7 cellular contexts compared by ENCODE assay signal in genomic region chr19:39408392-39409206, GRCh38. TPM values are rescaled to one million over a fixed set of nuclear protein-coding genes. Genes with fewer than 3 reads are reported as not detected.
A peak's percentile ranks its signal among the peaks of the same experiment; 100 is the strongest.
DNase-seq lines count a peak whose midpoint lies in the region; ATAC-seq, FAIRE-seq and TF ChIP-seq lines count a peak whose summit lies in the region.

No MANE protein-coding gene starts in this region.

- H4K20me1 ChIP-seq in GM12878 (ENCODE audit: control insufficient read depth, insufficient read depth): no peaks in the 10 kb centered on the region

- no peak overlapping the region for H2AFZ ChIP-seq in GM12878 (ENCODE audit: control insufficient read depth, low read depth, low read length)

- RAD21 ChIA-PET in GM12878 (lab: Charles Lee; ENCODE audit: unreplicated experiment): interaction anchor here (0.6 to 4.5 kb wide), 3 partner anchors 11 to 460 kb away, joined by 3 to 37 read pairs (median 5); partner anchors contain the start of gene SAMD4B

- H3K27ac ChIP-seq in GM12878 (ENCODE audit: control insufficient read depth, insufficient read depth) (peak overlapping the region; percentile 100), right lobe of liver (peak overlapping the region; percentile 93 to 100 (median 99)), upper lobe of left lung (peak overlapping the region; percentile 99 to 100 (median 100))

- H3K4me2 ChIP-seq in GM12878 (ENCODE audit: control insufficient read depth, insufficient read depth): peak overlapping the region; percentile 83

- peaks cover 2 to 6% of the 10 kb centered on the region in 2 experiments; a peak in 2 of 4 replicates for H3K36me3 ChIP-seq in GM12878 (ENCODE audit: control insufficient read depth in 2 of 2, insufficient read depth in 2 of 2, low read length in 1 of 2)
- H3K36me3 ChIP-seq in right lobe of liver: peaks cover 0 to 11% (median 7%) of the 10 kb centered on the region in 4 donors
- H3K36me3 ChIP-seq in upper lobe of left lung: peaks cover 11 to 23% (median 15%) of the 10 kb centered on the region in 4 donors

- peak overlapping the region; percentile 80 for H3K9ac ChIP-seq in GM12878 (ENCODE audit: control insufficient read depth, insufficient read depth, low read length)

- ATAC-seq in GM12878 (no peak), right lobe of liver (peak in 1 of 4 donors; percentile 0), upper lobe of left lung (ENCODE audit: low FRiP score in 2 of 2) (no peak)

- BruUV-seq in GM12878 (replicated peaks; lab: Mats Ljungman, UMichigan): no TSS peak

- TF ChIP-seq POLR2A in GM19193 (IDR thresholded peaks at IDR 0.05; ENCODE audit: extremely low read depth, insufficient read depth, insufficient read length) (peak; percentile 58), GM12878 (IDR thresholded peaks at IDR 0.05; ENCODE audit: low read depth, low read length) (peak; percentile 76), right lobe of liver (IDR thresholded peaks at IDR 0.05) (peak; percentile 55), upper lobe of left lung (IDR thresholded peaks at IDR 0.05) (peak in 3 of 4 donors; percentile 20 to 22 (median 22))

- DNase-seq in NCI-H69 (lab: John Stamatoyannopoulos, UW) (peak; percentile 75), GM12878 (ENCODE audit: low read depth, low spot score) (no peak), right lobe of liver (peak; percentile 56 to 66 (median 63)), upper lobe of left lung (peak in 1 of 2 donors; percentile 87), ureter (ENCODE audit: low spot score) (no peak), SK-N-DZ (ENCODE audit: low spot score) (no peak)

- no peak for TF ChIP-seq RAD21 in GM12878 (IDR thresholded peaks at IDR 0.05; ENCODE audit: insufficient read depth, low read depth, low read length)

- in situ Hi-C loops in GM12878 (cut with MboI): no loop called here

- FAIRE-seq in GM12878 (lab: Jason Lieb, UNC): no peak

- H3K79me2 ChIP-seq in GM12878 (ENCODE audit: control insufficient read depth, insufficient read depth, low read length): peaks cover 63% of the 10 kb centered on the region

- SMC1A ChIA-PET in GM12878 (lab: Charles Lee; ENCODE audit: uncharacterized antibody, unreplicated experiment): interaction anchor here (1.4 to 3.0 kb wide), 2 partner anchors 10 to 18 kb away, joined by 4 to 18 read pairs; partner anchors contain the start of genes MED29 and PAF1

- H3K9me3 ChIP-seq in GM12878 (replicated peaks; ENCODE audit: control insufficient read depth, insufficient read depth, low read length): no peaks in the 10 kb centered on the region
- no peaks in the 10 kb centered on the region for H3K9me3 ChIP-seq in right lobe of liver
- no peaks in the 10 kb centered on the region for H3K9me3 ChIP-seq in upper lobe of left lung

- POLR2A ChIA-PET in GM12878 (lab: Charles Lee): interaction anchor here (1.2 to 3.9 kb wide), 4 partner anchors 11 to 37 kb away, joined by 3 to 39 read pairs (median 6); partner anchors contain the start of genes MED29, PAF1, RPS16 and SUPT5H

- H3K4me3 ChIP-seq in GM12878: peak overlapping the region; percentile 98
- peak overlapping the region; percentile 84 to 99 (median 97) for H3K4me3 ChIP-seq in right lobe of liver
- peak overlapping the region; percentile 72 to 92 (median 80) for H3K4me3 ChIP-seq in upper lobe of left lung

- H3K27me3 ChIP-seq in GM12878 (replicated peaks in 1 of 2; ENCODE audit: control insufficient read depth in 2 of 2, insufficient read depth in 2 of 2, low read length in 1 of 2) (no peaks in the 10 kb centered on the region), right lobe of liver (no peaks in the 10 kb centered on the region), upper lobe of left lung (no peaks in the 10 kb centered on the region)

- intact Hi-C loops in GM12878 (cut with micrococcal nuclease; ENCODE audit: unreplicated experiment): loop anchor here (10.0 kb wide), 1 partner anchor 434 kb away; the partner anchor contains the start of gene FBXO17
- intact Hi-C loops in right lobe of liver (cut with DNase I): no loop called here

- CTCF ChIA-PET in GM12878 (lab: Yijun Ruan, JAX): interaction anchor here (1.1 to 1.4 kb wide), 3 partner anchors 7 to 11 kb away, joined by 4 to 14 read pairs (median 4); no protein-coding TSS in a partner anchor

- TF ChIP-seq CTCF in GM12878 (IDR thresholded peaks at IDR 0.05 in 2 of 3, conservative IDR thresholded peaks at IDR 0.05 in 1 of 3; ENCODE audit: control insufficient read depth in 2 of 3, extremely low read depth in 1 of 3, insufficient read depth in 1 of 3, low read depth in 3 of 3, low read length in 3 of 3) (no peak), right lobe of liver (IDR thresholded peaks at IDR 0.05) (no peak), upper lobe of left lung (IDR thresholded peaks at IDR 0.05) (no peak)

- H3K4me1 ChIP-seq in GM12878 (ENCODE audit: control insufficient read depth, insufficient read depth, low read length) (peaks cover 33% of the 10 kb centered on the region), right lobe of liver (peaks cover 0 to 20% (median 7%) of the 10 kb centered on the region in 4 donors), upper lobe of left lung (peaks cover 33 to 55% (median 42%) of the 10 kb centered on the region in 4 donors)

- TF ChIP-seq EP300 in GM12878 (IDR thresholded peaks at IDR 0.05; ENCODE audit: borderline replicate concordance in 1 of 2, control insufficient read depth in 1 of 2, low read depth in 2 of 2, low read length in 2 of 2) (no peak), upper lobe of left lung (IDR thresholded peaks at IDR 0.05) (no peak)

- under 1% methylated on average over 20 of the region's 20 CpGs for WGBS in GM12878 (ENCODE audit: insufficient coverage, insufficient replicate concordance, low lambda C conversion rate, missing lambda C conversion rate)
- 5% methylated on average over 19 of the region's 20 CpGs for WGBS in right lobe of liver (ENCODE audit: insufficient coverage, low coverage, low lambda C conversion rate, missing lambda C conversion rate)
- WGBS in upper lobe of left lung, 2 donors: 25 to 40% methylated on average over 7 to 15 of the region's 20 CpGs

RNA-seq across cellular contexts. Expression of gene ZFP36, which starts 2.0 kb away (rescaled TPM):
- 55.8 and 57.7 TPM in 2 replicates for total RNA-seq in GM12878 (2013; cell fraction: nucleolus; rRNA removed)
- total RNA-seq in GM12878 (2014; rRNA removed) (10.1 and 11.9 TPM in 2 replicates), GM12878 (2014; rRNA removed; fragmentation: Illumina TruSeq; extraction: Trizol) (10.0 and 10.1 TPM in 2 replicates), GM12878 (2021) (50.1 and 55.0 TPM in 2 replicates), right lobe of liver (100 to 1,000 TPM in 3 of 6 experiments, 10 to 100 TPM in 3; 28.3 to 156 (median 91.7) TPM), upper lobe of left lung (100 to 1,000 TPM; 195 to 525 (median 238) TPM), ureter (230 TPM)
- 10.7 TPM for polyA plus RNA-seq in GM12878 (2011; ENCODE audit: low read depth)
- polyA plus RNA-seq in GM12878 (2011; rRNA removed) (2.9 and 5.3 TPM in 2 replicates), GM12878 (2014; fragmentation: Illumina TruSeq; extraction: Trizol) (24.3 and 30.2 TPM in 2 replicates), GM12878 (2014; fragmentation: Nextera tagmentation; extraction: Ambion mirVana) (1 to 10 TPM; 5.3 to 7.8 TPM), GM12878 (2014; rRNA removed) (31.3 and 31.6 TPM in 2 replicates), GM12878 (2016; fragmentation: Nextera tagmentation; extraction: Ambion mirVana) (10 to 100 TPM; 39.7 to 43.7 TPM)
- 8.8 and 14.3 TPM in 2 replicates for polyA plus RNA-seq in GM12878 (2011; cell fraction: cytosol; rRNA removed)
- 74.9 and 76.1 TPM in 2 replicates for polyA plus RNA-seq in GM12878 (2011; cell fraction: nucleus; rRNA removed)
- polyA plus RNA-seq in GM12878 (2012): 39.8 and 73.1 TPM in 2 replicates
- 3.7 and 10.3 TPM in 2 replicates for polyA minus RNA-seq in GM12878 (2011; rRNA and poly(A)+ RNA removed)
- polyA minus RNA-seq in GM12878 (2011; cell fraction: cytosol; rRNA and poly(A)+ RNA removed): 30.7 and 36.4 TPM in 2 replicates
- 64.4 and 90.9 TPM in 2 replicates for polyA minus RNA-seq in GM12878 (2011; cell fraction: nucleus; rRNA and poly(A)+ RNA removed)
- polyA plus RNA-seq in SK-N-DZ (2014; cell fraction: cytosol; rRNA removed): 0.05 and 0.12 TPM in 2 replicates
- polyA plus RNA-seq in SK-N-DZ (2014; cell fraction: nucleus; rRNA removed): 0.25 and 3.2 TPM in 2 replicates

RNA-seq across cellular contexts. Expression of gene PLEKHG2, which starts 3.9 kb away (rescaled TPM):
- total RNA-seq in GM12878 (2013; cell fraction: nucleolus; rRNA removed): 49.8 and 54.8 TPM in 2 replicates
- total RNA-seq in GM12878 (2014; rRNA removed) (13.4 and 18.1 TPM in 2 replicates), GM12878 (2014; rRNA removed; fragmentation: Illumina TruSeq; extraction: Trizol) (12.1 and 13.6 TPM in 2 replicates), GM12878 (2021) (56.6 and 62.5 TPM in 2 replicates), right lobe of liver (10 to 100 TPM in 1 of 6 experiments, 1 to 10 TPM in 5; 1.6 to 15.0 (median 6.3) TPM), upper lobe of left lung (10 to 100 TPM; 15.8 to 48.1 (median 29.0) TPM), ureter (38.8 TPM)
- polyA plus RNA-seq in GM12878 (2011; ENCODE audit: low read depth): 10.5 TPM
- polyA plus RNA-seq in GM12878 (2011; rRNA removed) (6.3 and 10.4 TPM in 2 replicates), GM12878 (2014; fragmentation: Illumina TruSeq; extraction: Trizol) (17.1 and 114 TPM in 2 replicates), GM12878 (2014; fragmentation: Nextera tagmentation; extraction: Ambion mirVana) (1 to 10 TPM; 3.0 to 7.2 TPM), GM12878 (2014; rRNA removed) (25.2 and 31.8 TPM in 2 replicates), GM12878 (2016; fragmentation: Nextera tagmentation; extraction: Ambion mirVana) (10 to 100 TPM; 17.3 to 18.1 TPM)
- 8.8 and 23.4 TPM in 2 replicates for polyA plus RNA-seq in GM12878 (2011; cell fraction: cytosol; rRNA removed)
- polyA plus RNA-seq in GM12878 (2011; cell fraction: nucleus; rRNA removed): 78.6 and 96.3 TPM in 2 replicates
- polyA plus RNA-seq in GM12878 (2012): 29.4 and 34.1 TPM in 2 replicates
- polyA minus RNA-seq in GM12878 (2011; rRNA and poly(A)+ RNA removed): 5.9 and 32.7 TPM in 2 replicates
- polyA minus RNA-seq in GM12878 (2011; cell fraction: cytosol; rRNA and poly(A)+ RNA removed): 13.9 and 15.4 TPM in 2 replicates
- 20.4 and 29.4 TPM in 2 replicates for polyA minus RNA-seq in GM12878 (2011; cell fraction: nucleus; rRNA and poly(A)+ RNA removed)
- polyA plus RNA-seq in SK-N-DZ (2014; cell fraction: cytosol; rRNA removed): 6.1 and 6.7 TPM in 2 replicates
- 45.7 and 55.9 TPM in 2 replicates for polyA plus RNA-seq in SK-N-DZ (2014; cell fraction: nucleus; rRNA removed)

RNA-seq across cellular contexts. Expression of gene MED29, which starts 17.4 kb away (rescaled TPM):
- 12.2 and 14.2 TPM in 2 replicates for total RNA-seq in GM12878 (2013; cell fraction: nucleolus; rRNA removed)
- 22.6 and 22.7 TPM in 2 replicates for total RNA-seq in GM12878 (2014; rRNA removed)
- total RNA-seq in GM12878 (2014; rRNA removed; fragmentation: Illumina TruSeq; extraction: Trizol): 12.8 and 14.5 TPM in 2 replicates
- 26.2 and 28.0 TPM in 2 replicates for total RNA-seq in GM12878 (2021)
- polyA plus RNA-seq in GM12878 (2011; ENCODE audit: low read depth): 9.9 TPM
- polyA plus RNA-seq in GM12878 (2011; rRNA removed): 13.9 and 19.5 TPM in 2 replicates
- polyA plus RNA-seq in GM12878 (2011; cell fraction: cytosol; rRNA removed): 32.6 and 34.4 TPM in 2 replicates
- 14.1 and 18.7 TPM in 2 replicates for polyA plus RNA-seq in GM12878 (2011; cell fraction: nucleus; rRNA removed)
- 15.5 and 16.8 TPM in 2 replicates for polyA plus RNA-seq in GM12878 (2012)
- polyA plus RNA-seq in GM12878 (2014; fragmentation: Illumina TruSeq; extraction: Trizol): 16.7 and 23.0 TPM in 2 replicates
- 1 to 10 TPM; 3.2 to 5.1 TPM for polyA plus RNA-seq in GM12878 (2014; fragmentation: Nextera tagmentation; extraction: Ambion mirVana)
- polyA plus RNA-seq in GM12878 (2014; rRNA removed): 24.4 and 26.4 TPM in 2 replicates
- 10 to 100 TPM; 31.9 to 36.6 TPM for polyA plus RNA-seq in GM12878 (2016; fragmentation: Nextera tagmentation; extraction: Ambion mirVana)
- polyA minus RNA-seq in GM12878 (2011; rRNA and poly(A)+ RNA removed): 19.4 and 20.9 TPM in 2 replicates
- polyA minus RNA-seq in GM12878 (2011; cell fraction: cytosol; rRNA and poly(A)+ RNA removed): 5.5 and 8.7 TPM in 2 replicates
- 18.6 and 27.7 TPM in 2 replicates for polyA minus RNA-seq in GM12878 (2011; cell fraction: nucleus; rRNA and poly(A)+ RNA removed)
- total RNA-seq in right lobe of liver: 10 to 100 TPM; 19.4 to 38.1 (median 24.1) TPM
- total RNA-seq in upper lobe of left lung: 10 to 100 TPM; 18.9 to 51.1 (median 33.7) TPM
- total RNA-seq in ureter: 51.8 TPM
- polyA plus RNA-seq in SK-N-DZ (2014; cell fraction: cytosol; rRNA removed): 22.6 and 23.4 TPM in 2 replicates
- polyA plus RNA-seq in SK-N-DZ (2014; cell fraction: nucleus; rRNA removed): 5.6 and 6.3 TPM in 2 replicates

RNA-seq across cellular contexts. Expression of gene PAF1, which starts 17.7 kb away (rescaled TPM):
- total RNA-seq in GM12878 (2013; cell fraction: nucleolus; rRNA removed): 15.4 and 21.4 TPM in 2 replicates
- 35.9 and 40.0 TPM in 2 replicates for total RNA-seq in GM12878 (2014; rRNA removed)
- total RNA-seq in GM12878 (2014; rRNA removed; fragmentation: Illumina TruSeq; extraction: Trizol): 26.2 and 32.2 TPM in 2 replicates
- total RNA-seq in GM12878 (2021): 33.8 and 34.8 TPM in 2 replicates
- polyA plus RNA-seq in GM12878 (2011; ENCODE audit: low read depth): 19.7 TPM
- polyA plus RNA-seq in GM12878 (2011; rRNA removed): 34.2 and 44.6 TPM in 2 replicates
- polyA plus RNA-seq in GM12878 (2011; cell fraction: cytosol; rRNA removed): 44.0 and 45.7 TPM in 2 replicates
- polyA plus RNA-seq in GM12878 (2011; cell fraction: nucleus; rRNA removed): 53.9 and 78.1 TPM in 2 replicates
- 34.7 and 38.4 TPM in 2 replicates for polyA plus RNA-seq in GM12878 (2012)
- polyA plus RNA-seq in GM12878 (2014; fragmentation: Illumina TruSeq; extraction: Trizol): 38.3 and 44.2 TPM in 2 replicates
- polyA plus RNA-seq in GM12878 (2014; fragmentation: Nextera tagmentation; extraction: Ambion mirVana): 1 to 10 TPM; 1.7 to 3.7 TPM
- 39.2 and 41.8 TPM in 2 replicates for polyA plus RNA-seq in GM12878 (2014; rRNA removed)
- 10 to 100 TPM; 39.3 to 45.8 TPM for polyA plus RNA-seq in GM12878 (2016; fragmentation: Nextera tagmentation; extraction: Ambion mirVana)
- polyA minus RNA-seq in GM12878 (2011; rRNA and poly(A)+ RNA removed): 28.8 and 36.4 TPM in 2 replicates
- 15.4 and 26.1 TPM in 2 replicates for polyA minus RNA-seq in GM12878 (2011; cell fraction: cytosol; rRNA and poly(A)+ RNA removed)
- polyA minus RNA-seq in GM12878 (2011; cell fraction: nucleus; rRNA and poly(A)+ RNA removed): 30.0 and 47.1 TPM in 2 replicates
- 10 to 100 TPM; 18.6 to 34.9 (median 24.8) TPM for total RNA-seq in right lobe of liver
- 10 to 100 TPM; 28.6 to 48.0 (median 35.4) TPM for total RNA-seq in upper lobe of left lung
- total RNA-seq in ureter: 36.9 TPM
- 22.7 and 24.5 TPM in 2 replicates for polyA plus RNA-seq in SK-N-DZ (2014; cell fraction: cytosol; rRNA removed)
- polyA plus RNA-seq in SK-N-DZ (2014; cell fraction: nucleus; rRNA removed): 20.1 and 24.0 TPM in 2 replicates

RNA-seq across cellular contexts. Expression of gene RPS16, which starts 27.1 kb away (rescaled TPM):
- total RNA-seq in GM12878 (2013; cell fraction: nucleolus; rRNA removed): 10.8 and 16.1 TPM in 2 replicates
- total RNA-seq in GM12878 (2014; rRNA removed) (1,897 and 2,276 TPM in 2 replicates), GM12878 (2014; rRNA removed; fragmentation: Illumina TruSeq; extraction: Trizol) (144 and 148 TPM in 2 replicates), GM12878 (2021) (3,603 and 3,713 TPM in 2 replicates), right lobe of liver (100 to 1,000 TPM; 448 to 643 (median 568) TPM), upper lobe of left lung (1,000 to 10,000 TPM in 4 of 6 donors, 100 to 1,000 TPM in 2; 634 to 2,303 (median 1,625) TPM), ureter (2,118 TPM)
- 5,627 TPM for polyA plus RNA-seq in GM12878 (2011; ENCODE audit: low read depth)
- polyA plus RNA-seq in GM12878 (2011; rRNA removed) (1,202 and 1,881 TPM in 2 replicates), GM12878 (2014; fragmentation: Illumina TruSeq; extraction: Trizol) (1,250 and 2,410 TPM in 2 replicates), GM12878 (2014; fragmentation: Nextera tagmentation; extraction: Ambion mirVana) (1,000 to 10,000 TPM; 3,810 to 4,177 TPM), GM12878 (2014; rRNA removed) (4,404 and 4,810 TPM in 2 replicates), GM12878 (2016; fragmentation: Nextera tagmentation; extraction: Ambion mirVana) (1,000 to 10,000 TPM; 1,821 to 1,829 TPM)
- 7,530 and 7,949 TPM in 2 replicates for polyA plus RNA-seq in GM12878 (2011; cell fraction: cytosol; rRNA removed)
- polyA plus RNA-seq in GM12878 (2011; cell fraction: nucleus; rRNA removed): 2,024 and 2,282 TPM in 2 replicates
- polyA plus RNA-seq in GM12878 (2012): 5,175 and 6,218 TPM in 2 replicates
- 1,788 and 3,301 TPM in 2 replicates for polyA minus RNA-seq in GM12878 (2011; rRNA and poly(A)+ RNA removed)
- polyA minus RNA-seq in GM12878 (2011; cell fraction: cytosol; rRNA and poly(A)+ RNA removed): 1,375 and 1,377 TPM in 2 replicates
- polyA minus RNA-seq in GM12878 (2011; cell fraction: nucleus; rRNA and poly(A)+ RNA removed): 333 and 402 TPM in 2 replicates
- 33.7 and 54.4 TPM in 2 replicates for polyA plus RNA-seq in SK-N-DZ (2014; cell fraction: cytosol; rRNA removed)
- polyA plus RNA-seq in SK-N-DZ (2014; cell fraction: nucleus; rRNA removed): 34.5 and 39.1 TPM in 2 replicates

Comparison
In these comparisons a context has a peak if more than half of its experiments do, and no peak if none do; other contexts are left out.
1. POLR2A ChIP-seq: peak in every context shown above with its lines; median percentile 76 in GM12878; 58 in GM19193; 55 in right lobe of liver; 22 in upper lobe of left lung.
2. DNase-seq: peak in NCI-H69 (single experiment) and right lobe of liver (3 of 3); none in GM12878 (single experiment), ureter (single experiment) and SK-N-DZ (single experiment).
3. Peak in every context shown above with its lines, with median percentiles within 50 percentile points of each other: H3K27ac ChIP-seq and H3K4me3 ChIP-seq.